In genomic region chrX:48942895-48943294, GRCh38 we compare ENCODE assay signal across 20 cellular contexts. TPM values are rescaled to one million over a fixed set of nuclear protein-coding genes. Genes with fewer than 3 reads are reported as not detected.
DNase-seq lines count a peak whose midpoint lies in the region; ATAC-seq and TF ChIP-seq lines count a peak whose summit lies in the region.
"Had no signal": no experiment of that assay in that cellular context is flagged by ENCODE, and none has a peak within 500 bp of the region (broad histone marks: within the 10 kb centered on the region; RNA-seq: fewer than 3 reads in every experiment).

No MANE protein-coding gene starts in this region.

- H3K27me3 Mint-ChIP-seq in activated CD4-positive, alpha-beta T cell treated with anti-CD3 and anti-CD28 coated beads, Interleukin-2, amount 10 ng/mL, durations not matched to agents 7 days and 5 days: no peaks in the 10 kb centered on the region
- no peaks in the 10 kb centered on the region for H3K27me3 Mint-ChIP-seq in T-cell

- H3K4me1 ChIP-seq in neutrophil (ENCODE audit: control insufficient read depth in 1 of 2, insufficient read depth in 1 of 2, low read depth in 1 of 2, low read length in 1 of 2): peaks cover 44 to 55% of the 10 kb centered on the region in 2 experiments
- H3K4me1 ChIP-seq: colonic mucosa had no signal

- TF ChIP-seq CTCF in neutrophil (IDR thresholded peaks at IDR 0.05): no peak

- H3K27ac Mint-ChIP-seq in activated CD4-positive, alpha-beta T cell treated with anti-CD3 and anti-CD28 coated beads, Interleukin-2, amount 10 ng/mL, durations not matched to agents 7 days and 5 days: peak overlapping the region; percentile 85
- H3K27ac Mint-ChIP-seq in T-cell: peak overlapping the region; percentile 90 to 95
- peak overlapping the region; percentile 87 to 96 for H3K27ac Mint-ChIP-seq in activated naive CD4-positive, alpha-beta T cell treated with anti-CD3 and anti-CD28 coated beads, Interleukin-2, amount 50 U/mL, for 72 hours

- CTCF ChIA-PET in activated CD4-positive, alpha-beta T cell treated with anti-CD3 and anti-CD28 coated beads, Interleukin-2, amount 10 ng/mL, durations not matched to agents 7 days and 5 days (lab: Charles Lee): interaction anchor here (0.8 to 2.0 kb wide), 2 partner anchors 13 to 295 kb away, joined by 3 to 4 read pairs; no protein-coding TSS in a partner anchor
- CTCF ChIA-PET in T-cell (lab: Charles Lee): interaction anchor here (0.6 to 1.3 kb wide), 2 partner anchors 22 to 141 kb away, joined by 3 to 4 read pairs; partner anchors contain the start of gene HDAC6 (in 1 of the 2)

- H3K9me3 Mint-ChIP-seq in activated CD4-positive, alpha-beta T cell treated with anti-CD3 and anti-CD28 coated beads, Interleukin-2, amount 10 ng/mL, durations not matched to agents 7 days and 5 days: no peaks in the 10 kb centered on the region
- no peaks in the 10 kb centered on the region for H3K9me3 Mint-ChIP-seq in T-cell
- no peaks in the 10 kb centered on the region for H3K9me3 Mint-ChIP-seq in activated naive CD4-positive, alpha-beta T cell treated with anti-CD3 and anti-CD28 coated beads, Interleukin-2, amount 50 U/mL, for 72 hours

- H3K36me3 Mint-ChIP-seq in activated CD4-positive, alpha-beta T cell treated with anti-CD3 and anti-CD28 coated beads, Interleukin-2, amount 10 ng/mL, durations not matched to agents 7 days and 5 days (ENCODE audit: low read depth): peaks cover 38% of the 10 kb centered on the region
- H3K36me3 Mint-ChIP-seq in T-cell: peaks cover 16% of the 10 kb centered on the region
- peaks cover 14 to 35% of the 10 kb centered on the region in 2 donors for H3K36me3 Mint-ChIP-seq in activated naive CD4-positive, alpha-beta T cell treated with anti-CD3 and anti-CD28 coated beads, Interleukin-2, amount 50 U/mL, for 72 hours

- peaks cover 81% of the 10 kb centered on the region for H3K4me1 Mint-ChIP-seq in activated CD4-positive, alpha-beta T cell treated with anti-CD3 and anti-CD28 coated beads, Interleukin-2, amount 10 ng/mL, durations not matched to agents 7 days and 5 days
- H3K4me1 Mint-ChIP-seq in T-cell: peaks cover 81 to 83% (median 81%) of the 10 kb centered on the region in 3 donors

- H3K4me3 Mint-ChIP-seq in activated CD4-positive, alpha-beta T cell treated with anti-CD3 and anti-CD28 coated beads, Interleukin-2, amount 10 ng/mL, durations not matched to agents 7 days and 5 days: no peak overlapping the region
- H3K4me3 Mint-ChIP-seq in T-cell: peak overlapping the region in 2 of 3 donors; percentile 48 to 58

- no peak for DNase-seq in activated CD4-positive, alpha-beta T cell treated with anti-CD3 and anti-CD28 coated beads, Interleukin-2, amount 10 ng/mL, durations not matched to agents 7 days and 5 days
- DNase-seq in activated CD4-positive, alpha-beta T cell treated with anti-CD3 and anti-CD28 coated beads for 4 hours: no peak
- DNase-seq in T-cell: no peak
- no peak for DNase-seq in activated naive CD4-positive, alpha-beta T cell treated with anti-CD3 and anti-CD28 coated beads, Interleukin-2, amount 50 U/mL, for 72 hours (ENCODE audit: low spot score in 2 of 2)
- no peak for DNase-seq in NCI-H748 treated with DMSO at 0.1 percent for 48 hours (lab: John Stamatoyannopoulos, UW)
- DNase-seq in COLO829 (ENCODE audit: low spot score): no peak
- DNase-seq: activated CD8-positive, alpha-beta memory T cell treated with anti-CD3 and anti-CD28 coated beads for 24 hours; activated gamma-delta T cell treated with Interleukin-2 at 50 U/mL for 16 hours; C1 segment of cervical spinal cord; colonic mucosa; DMS79 treated with DMSO at 0.1 percent for 48 hours; GOT3; NCI-H2227 treated with DMSO at 0.1 percent for 48 hours; small intestine; stimulated activated CD4-positive, alpha-beta T cell treated with anti-CD3 and anti-CD28 coated beads, Interleukin-4, amount 100 ng/mL, for 4 hours; transverse colon had no signal

- ATAC-seq in T-cell (replicated peaks in 1 of 4) (no peak), GM18868 (IDR thresholded peaks at IDR 0.05; ENCODE audit: unreplicated experiment) (no peak)
- peak in 1 of 2 donors; percentile 17 for ATAC-seq in activated naive CD4-positive, alpha-beta T cell treated with anti-CD3 and anti-CD28 coated beads, Interleukin-2, amount 50 U/mL, for 72 hours

- H3K27ac ChIP-seq in neutrophil: peak overlapping the region; percentile 99
- H3K27ac ChIP-seq: body of pancreas, colonic mucosa, transverse colon had no signal

- H3K9me3 ChIP-seq in neutrophil: no peaks in the 10 kb centered on the region
- H3K9me3 ChIP-seq: body of pancreas, colonic mucosa, transverse colon had no signal

- no peak overlapping the region for H3K4me3 ChIP-seq in neutrophil (ENCODE audit: low read depth in 1 of 2, low read length in 1 of 2)
- H3K4me3 ChIP-seq: body of pancreas, colonic mucosa, lung, transverse colon had no signal

- H3K27me3 ChIP-seq in neutrophil: no peaks in the 10 kb centered on the region
- H3K27me3 ChIP-seq: body of pancreas, colonic mucosa, transverse colon had no signal

- POLR2A ChIA-PET in activated CD4-positive, alpha-beta T cell treated with anti-CD3 and anti-CD28 coated beads, Interleukin-2, amount 10 ng/mL, durations not matched to agents 7 days and 5 days (lab: Charles Lee): interaction anchor here (1.0 kb wide), 1 partner anchor 31 kb away, joined by 3 read pairs; no protein-coding TSS in a partner anchor
- POLR2A ChIA-PET in T-cell (lab: Charles Lee): no interaction called here

- peaks cover 4% of the 10 kb centered on the region for H3K36me3 ChIP-seq in neutrophil
- H3K36me3 ChIP-seq: colonic mucosa, transverse colon had no signal

RNA-seq across cellular contexts. Expression of gene OTUD5, which starts 14.5 kb away (rescaled TPM):
- total RNA-seq in activated CD4-positive, alpha-beta T cell treated with anti-CD3 and anti-CD28 coated beads, Interleukin-2, amount 10 ng/mL, durations not matched to agents 7 days and 5 days: 10 to 100 TPM; 49.0 to 54.1 TPM
- 10 to 100 TPM; 87.2 to 92.5 (median 89.7) TPM for total RNA-seq in T-cell
- total RNA-seq in activated naive CD4-positive, alpha-beta T cell treated with anti-CD3 and anti-CD28 coated beads, Interleukin-2, amount 50 U/mL, for 72 hours: 10 to 100 TPM; 76.8 to 82.4 TPM

RNA-seq across cellular contexts. Expression of gene PIM2, which starts 24.1 kb away (rescaled TPM):
- 100 to 1,000 TPM; 152 to 154 TPM for total RNA-seq in activated CD4-positive, alpha-beta T cell treated with anti-CD3 and anti-CD28 coated beads, Interleukin-2, amount 10 ng/mL, durations not matched to agents 7 days and 5 days
- total RNA-seq in T-cell: 100 to 1,000 TPM; 152 to 325 (median 160) TPM
- 100 to 1,000 TPM; 264 to 357 TPM for total RNA-seq in activated naive CD4-positive, alpha-beta T cell treated with anti-CD3 and anti-CD28 coated beads, Interleukin-2, amount 50 U/mL, for 72 hours

RNA-seq across cellular contexts. Expression of gene KCND1, which starts 28.7 kb away (rescaled TPM):
- total RNA-seq in activated CD4-positive, alpha-beta T cell treated with anti-CD3 and anti-CD28 coated beads, Interleukin-2, amount 10 ng/mL, durations not matched to agents 7 days and 5 days: 1 to 10 TPM; 2.9 to 3.6 TPM
- total RNA-seq in T-cell: 1 to 10 TPM in 4 of 5 donors, under 1 TPM in 1; 0.85 to 3.7 (median 2.6) TPM
- total RNA-seq in activated naive CD4-positive, alpha-beta T cell treated with anti-CD3 and anti-CD28 coated beads, Interleukin-2, amount 50 U/mL, for 72 hours: 10 to 100 TPM in 1 of 2 donors, 1 to 10 TPM in 1; 4.9 to 15.5 TPM

RNA-seq across cellular contexts. Expression of gene SLC35A2, which starts 31.4 kb away (rescaled TPM):
- total RNA-seq in activated CD4-positive, alpha-beta T cell treated with anti-CD3 and anti-CD28 coated beads, Interleukin-2, amount 10 ng/mL, durations not matched to agents 7 days and 5 days: 10 to 100 TPM; 14.0 to 16.8 TPM
- total RNA-seq in T-cell: 10 to 100 TPM; 14.2 to 35.1 (median 16.2) TPM
- total RNA-seq in activated naive CD4-positive, alpha-beta T cell treated with anti-CD3 and anti-CD28 coated beads, Interleukin-2, amount 50 U/mL, for 72 hours: 10 to 100 TPM; 18.3 to 22.2 TPM

RNA-seq across cellular contexts. Expression of gene PQBP1, which starts 45.2 kb away (rescaled TPM):
- 10 to 100 TPM; 69.4 to 77.6 TPM for total RNA-seq in activated CD4-positive, alpha-beta T cell treated with anti-CD3 and anti-CD28 coated beads, Interleukin-2, amount 10 ng/mL, durations not matched to agents 7 days and 5 days
- 10 to 100 TPM; 62.5 to 79.5 (median 73.9) TPM for total RNA-seq in T-cell
- total RNA-seq in activated naive CD4-positive, alpha-beta T cell treated with anti-CD3 and anti-CD28 coated beads, Interleukin-2, amount 50 U/mL, for 72 hours: 10 to 100 TPM; 77.2 to 79.3 TPM
